9 cellular contexts compared by ENCODE assay signal in genomic region chr12:13208533-13209278, GRCh38. TPM values are rescaled to one million over a fixed set of nuclear protein-coding genes. Genes with fewer than 3 reads are reported as not detected.
DNase-seq lines count a peak whose midpoint lies in the region; ATAC-seq and TF ChIP-seq lines count a peak whose summit lies in the region.
"Had no signal": no experiment of that assay in that cellular context is flagged by ENCODE, and none has a peak within 500 bp of the region (broad histone marks: within the 10 kb centered on the region; RNA-seq: fewer than 3 reads in every experiment).

No MANE protein-coding gene starts in this region.

- no peak overlapping the region for H3K4me3 ChIP-seq in gastroesophageal sphincter

- H3K27ac ChIP-seq in RWPE1 (peak overlapping the region; percentile 33; the same call in 1 of the 2 replicates), gastroesophageal sphincter (peak overlapping the region in 3 of 4 donors; percentile 4 to 43 (median 24))

- H3K36me3 ChIP-seq in gastroesophageal sphincter, result peaks cover 0 to 14% of the 10 kb centered on the region in 2 donors

- no peak for TF ChIP-seq POLR2A in gastroesophageal sphincter (IDR thresholded peaks at IDR 0.05)

- TF ChIP-seq EP300 in gastroesophageal sphincter (IDR thresholded peaks at IDR 0.05), result no peak

- ATAC-seq in gastroesophageal sphincter (no peak), GM21529 (IDR thresholded peaks at IDR 0.05; ENCODE audit: unreplicated experiment) (no peak), HG02798 (IDR thresholded peaks at IDR 0.05; ENCODE audit: poor library complexity, unreplicated experiment) (no peak), GM21447 (IDR thresholded peaks at IDR 0.05; ENCODE audit: unreplicated experiment) (no peak)
- ATAC-seq: left ventricle myocardium superior had no signal

- peak; percentile 13 for DNase-seq in NCI-H2227 (lab: John Stamatoyannopoulos, UW; ENCODE audit: unreplicated experiment)
- no peak for DNase-seq in NCI-H2227 treated with DMSO at 0.1 percent for 48 hours (lab: John Stamatoyannopoulos, UW)
- DNase-seq in RWPE1 (ENCODE audit: low spot score), result no peak
- DNase-seq in superior temporal gyrus (ENCODE audit: extremely low spot score), result peak; percentile 69
- DNase-seq: left ventricle myocardium superior had no signal

- POLR2A ChIA-PET in RWPE1 (lab: Yijun Ruan, JAX; ENCODE audit: low non-redundant PET), result no interaction called here

- no peak for TF ChIP-seq CTCF in RWPE1 (conservative IDR thresholded peaks at IDR 0.05; ENCODE audit: low read depth)
- TF ChIP-seq CTCF in gastroesophageal sphincter (IDR thresholded peaks at IDR 0.05), result peak in 2 of 4 experiments; percentile 20 to 42

- CTCF ChIA-PET in RWPE1 (lab: Yijun Ruan, JAX), result interaction anchor here (0.8 kb wide), 1 partner anchor 114 kb away, joined by 7 read pairs; no protein-coding TSS in a partner anchor

- peaks cover 4% of the 10 kb centered on the region for H3K27me3 ChIP-seq in gastroesophageal sphincter

- H3K4me1 ChIP-seq in gastroesophageal sphincter, result peaks cover 0 to 88% (median 42%) of the 10 kb centered on the region in 3 donors

- WGBS in gastroesophageal sphincter (ENCODE audit: low coverage in 1 of 2), 2 donors, result 67 to 75% methylated on average over 3 to 6 of the region's 7 CpGs

- no peaks in the 10 kb centered on the region for H3K9me3 ChIP-seq in gastroesophageal sphincter

RNA-seq across cellular contexts. Expression of gene EMP1, which starts 12.2 kb away (rescaled TPM):
- total RNA-seq in gastroesophageal sphincter, result 100 to 1,000 TPM in 3 of 4 donors, 10 to 100 TPM in 1; 50.0 to 482 (median 331) TPM

Comparison
In these comparisons a context has a peak if more than half of its experiments do, and no peak if none do; other contexts are left out.
1. DNase-seq: peak in NCI-H2227 (single experiment) and superior temporal gyrus (single experiment); none in NCI-H2227 treated with DMSO at 0.1 percent for 48 hours (single experiment) and RWPE1 (single experiment).